ENCODE assay signal across 16 cellular contexts in genomic region chr16:47150067-47150466, GRCh38.
"Had no signal": no experiment of that assay in that cellular context is flagged by ENCODE, and none has a peak within 500 bp of the region (broad histone marks: within the 10 kb centered on the region; RNA-seq: fewer than 3 reads in every experiment).

No MANE protein-coding gene starts in this region.

- H3K4me3 Mint-ChIP-seq: activated T-cell treated with anti-CD3 and anti-CD28 coated beads, Interleukin-2, amount 50 U/mL, for 72 hours; dendritic cell treated with granulocyte-macrophage colony-stimulating factor and Interleukin-4, amounts not matched to agents 40 ng/mL and 50 ng/mL, for 4 days had no signal

- H3K9me3 Mint-ChIP-seq: dendritic cell treated with granulocyte-macrophage colony-stimulating factor and Interleukin-4, amounts not matched to agents 40 ng/mL and 50 ng/mL, for 4 days had no signal

- H3K27ac Mint-ChIP-seq: activated T-cell treated with anti-CD3 and anti-CD28 coated beads, Interleukin-2, amount 50 U/mL, for 72 hours; dendritic cell treated with granulocyte-macrophage colony-stimulating factor and Interleukin-4, amounts not matched to agents 40 ng/mL and 50 ng/mL, for 4 days had no signal

- DNase-seq: activated CD4-positive, alpha-beta T cell treated with anti-CD3 and anti-CD28 coated beads for 48 hours; activated CD8-positive, alpha-beta memory T cell treated with anti-CD3 and anti-CD28 coated beads, Interleukin-2, amount 50 U/mL, for 4 hours; activated T-cell treated with anti-CD3 and anti-CD28 coated beads, Interleukin-2, amount 50 U/mL, for 72 hours; brain microvascular endothelial cell; KG1; NCI-H1048; NCI-H1930; NCI-H2171 treated with DMSO at 0.1 percent for 48 hours; NCI-H226; NCI-H69; NK-92 treated with Interleukin-12 subunit alpha and Interleukin-12 subunit beta, amount 100 ng/mL, for 24 hours; OCI-M1; RPMI8226; SJCRH30; SK-N-SH had no signal
